In genomic region chrX:107537815-107538214, GRCh38 we compare ENCODE assay signal across 8 cellular contexts.
DNase-seq lines count a peak whose midpoint lies in the region; TF ChIP-seq lines count a peak whose summit lies in the region.

No MANE protein-coding gene starts in this region.

- H3K4me3 ChIP-seq in Loucy (ENCODE audit: low read length, poor library complexity, severe bottlenecking), result no peak overlapping the region

- no peaks in the 10 kb centered on the region for H3K79me2 ChIP-seq in Loucy (ENCODE audit: insufficient read depth, low read length)

- no peaks in the 10 kb centered on the region for H3K9me2 ChIP-seq in Loucy (replicated peaks; ENCODE audit: low read depth, low read length)

- H3K4me2 ChIP-seq in Loucy (ENCODE audit: low read depth, low read length, poor library complexity, severe bottlenecking), result no peak overlapping the region

- H3K27me3 ChIP-seq in Loucy (ENCODE audit: insufficient read depth, low read length, poor library complexity, severe bottlenecking), result no peaks in the 10 kb centered on the region

- peak; percentile 69 for TF ChIP-seq CTCF in Loucy (conservative IDR thresholded peaks at IDR 0.05; ENCODE audit: low read length)

- no peaks in the 10 kb centered on the region for H4K20me1 ChIP-seq in Loucy (ENCODE audit: insufficient read depth, low read length, poor library complexity, severe bottlenecking)

- no peak overlapping the region for H2AFZ ChIP-seq in Loucy (ENCODE audit: low read length)

- DNase-seq in SKM-1 treated with dmso at 0.1 percent for 144 hours (lab: John Stamatoyannopoulos, UW; ENCODE audit: unreplicated experiment), result peak; percentile 15
- no peak for DNase-seq in SKM-1 (lab: John Stamatoyannopoulos, UW; ENCODE audit: unreplicated experiment)
- DNase-seq in activated CD4-positive, alpha-beta T cell treated with anti-CD3 and anti-CD28 coated beads for 4 hours, result peak; percentile 11 to 26
- peak; percentile 31 for DNase-seq in fibroblast of gingiva (ENCODE audit: low read depth)
- peak; percentile 2 for DNase-seq in stimulated activated CD4-positive, alpha-beta T cell treated with anti-CD3 and anti-CD28 coated beads, Interleukin-12 subunit alpha, Interleukin-12 subunit beta, amount 100 ng/mL, for 4 hours
- DNase-seq in occipital lobe (lab: John Stamatoyannopoulos, UW), result no peak
- no peak for DNase-seq in midbrain (lab: John Stamatoyannopoulos, UW)

- H3K36me3 ChIP-seq in Loucy (ENCODE audit: insufficient read depth, low read length), result no peaks in the 10 kb centered on the region

- H3K9ac ChIP-seq in Loucy (ENCODE audit: low read depth, low read length, poor library complexity, severe bottlenecking), result no peak overlapping the region

- no peaks in the 10 kb centered on the region for H3F3A ChIP-seq in Loucy (ENCODE audit: low read depth)

- no peaks in the 10 kb centered on the region for H3K4me1 ChIP-seq in Loucy (ENCODE audit: insufficient read depth, low read length, poor library complexity, severe bottlenecking)

- no peaks in the 10 kb centered on the region for H3K9me3 ChIP-seq in Loucy (ENCODE audit: insufficient read depth, low read depth, low read length)

Comparison
In these comparisons a context has a peak if more than half of its experiments do, and no peak if none do; other contexts are left out.
1. DNase-seq: peak in SKM-1 treated with dmso at 0.1 percent for 144 hours (single experiment), activated CD4-positive, alpha-beta T cell treated with anti-CD3 and anti-CD28 coated beads for 4 hours (2 of 2), fibroblast of gingiva (single experiment) and stimulated activated CD4-positive, alpha-beta T cell treated with anti-CD3 and anti-CD28 coated beads, Interleukin-12 subunit alpha, Interleukin-12 subunit beta, amount 100 ng/mL, for 4 hours (single experiment); none in SKM-1 (single experiment), occipital lobe (single experiment) and midbrain (single experiment).